In genomic region chr9:12723409-12724028, GRCh38 we compare ENCODE assay signal across 8 cellular contexts. TPM values are rescaled to one million over a fixed set of nuclear protein-coding genes. Genes with fewer than 3 reads are reported as not detected.
A peak's percentile ranks its signal among the peaks of the same experiment; 100 is the strongest.
DNase-seq lines count a peak whose midpoint lies in the region; ATAC-seq, FAIRE-seq and TF ChIP-seq lines count a peak whose summit lies in the region.

No MANE protein-coding gene starts in this region.

- H3K27me3 ChIP-seq in upper lobe of left lung = no peaks in the 10 kb centered on the region

- no peak for ATAC-seq in upper lobe of left lung (ENCODE audit: low FRiP score in 2 of 2)
- no peak for ATAC-seq in HG02798 (IDR thresholded peaks at IDR 0.05; ENCODE audit: poor library complexity, unreplicated experiment)

- 47 to 49% methylated on average over 5 of the region's 5 CpGs for WGBS in upper lobe of left lung, 2 donors

- H3K27ac ChIP-seq in upper lobe of left lung = no peak overlapping the region

- no peaks in the 10 kb centered on the region for H3K4me1 ChIP-seq in upper lobe of left lung

- no peak for TF ChIP-seq POLR2A in upper lobe of left lung (IDR thresholded peaks at IDR 0.05)

- FAIRE-seq in frontal cortex (lab: Jason Lieb, UNC) = peak; percentile 90

- peak in 5 of 6 experiments; percentile 26 to 43 (median 37) for TF ChIP-seq CTCF in upper lobe of left lung (IDR thresholded peaks at IDR 0.05)

- no peak for TF ChIP-seq EP300 in upper lobe of left lung (IDR thresholded peaks at IDR 0.05)

- H3K4me3 ChIP-seq in upper lobe of left lung = no peak overlapping the region

- no peaks in the 10 kb centered on the region for H3K36me3 ChIP-seq in upper lobe of left lung

- DNase-seq in NOMO-1 treated with DMSO at 0.1 percent for 48 hours (lab: John Stamatoyannopoulos, UW; ENCODE audit: unreplicated experiment) = peak; percentile 0
- DNase-seq in NOMO-1 (lab: John Stamatoyannopoulos, UW; ENCODE audit: unreplicated experiment in 2 of 2) = no peak
- DNase-seq in RKO (ENCODE audit: low spot score) = peak; percentile 55
- DNase-seq in frontal cortex (ENCODE audit: low spot score in 2 of 2) = peak; percentile 3 to 6
- no peak for DNase-seq in upper lobe of left lung
- DNase-seq in SHP77 treated with DMSO at 0.1 percent for 48 hours (lab: John Stamatoyannopoulos, UW) = no peak
- no peak for DNase-seq in COLO829 (ENCODE audit: low spot score)

- no peaks in the 10 kb centered on the region for H3K9me3 ChIP-seq in upper lobe of left lung

RNA-seq across cellular contexts. Expression of gene TYRP1, which starts 30.3 kb away (rescaled TPM):
- total RNA-seq in frontal cortex (2.4 TPM), upper lobe of left lung (1 to 10 TPM in 4 of 6 donors, not detected in 2; 3.3 to 8.4 (median 4.2) TPM)

RNA-seq across cellular contexts. Expression of gene LURAP1L, which starts 51.3 kb away (rescaled TPM):
- total RNA-seq in frontal cortex (1.6 TPM), upper lobe of left lung (10 to 100 TPM; 25.4 to 59.7 (median 33.6) TPM)

Comparison
In these comparisons a context has a peak if more than half of its experiments do, and no peak if none do; other contexts are left out.
1. DNase-seq: peak in NOMO-1 treated with DMSO at 0.1 percent for 48 hours (single experiment), RKO (single experiment) and frontal cortex (2 of 2); none in NOMO-1 (0 of 2), upper lobe of left lung (0 of 2), SHP77 treated with DMSO at 0.1 percent for 48 hours (single experiment) and COLO829 (single experiment).
2. RNA of gene LURAP1L, which starts 51.3 kb away (total RNA-seq): 25.4 to 59.7 TPM in upper lobe of left lung; 1.6 TPM in frontal cortex (single experiment); every median in the first group is over 10 times any median in the second.